In genomic region chr7:35249537-35249907, GRCh38 we compare ENCODE assay signal across 20 cellular contexts. TPM values are rescaled to one million over a fixed set of nuclear protein-coding genes. Genes with fewer than 3 reads are reported as not detected.
DNase-seq lines count a peak whose midpoint lies in the region; ATAC-seq and TF ChIP-seq lines count a peak whose summit lies in the region.
"Had no signal": no experiment of that assay in that cellular context is flagged by ENCODE, and none has a peak within 500 bp of the region (broad histone marks: within the 10 kb centered on the region; RNA-seq: fewer than 3 reads in every experiment).

No MANE protein-coding gene starts in this region.

- H3K27ac ChIP-seq in heart left ventricle (peak overlapping the region; percentile 38 to 97 (median 90)), mesodermal cell (ENCODE audit: low read depth, low read length, severe bottlenecking) (no peak overlapping the region)
- H3K27ac ChIP-seq: HL-60 had no signal

- WGBS in heart left ventricle, 4 donors = 10 to 40% (median 22%) methylated on average over 2 to 5 of the region's 5 CpGs
- WGBS in mesodermal cell (ENCODE audit: insufficient coverage in 2 of 2), 2 experiments = 3 to 10% methylated on average over 5 of the region's 5 CpGs

- H3K27me3 ChIP-seq in H7 (ENCODE audit: control insufficient read depth, insufficient read depth, low read length) (peaks cover 93% of the 10 kb centered on the region), heart left ventricle (peaks cover 0 to 80% (median 14%) of the 10 kb centered on the region in 9 donors)

- no peak overlapping the region for H3K27ac Mint-ChIP-seq in activated naive CD4-positive, alpha-beta T cell treated with anti-CD3 and anti-CD28 coated beads for 36 hours
- H3K27ac Mint-ChIP-seq in activated T-cell treated with anti-CD3 and anti-CD28 coated beads, Interleukin-2, amount 50 U/mL, for 72 hours = no peak overlapping the region
- H3K27ac Mint-ChIP-seq: nephron had no signal

- no peaks in the 10 kb centered on the region for H3K36me3 Mint-ChIP-seq in activated naive CD4-positive, alpha-beta T cell treated with anti-CD3 and anti-CD28 coated beads for 36 hours (ENCODE audit: low read depth)
- H3K36me3 Mint-ChIP-seq in activated T-cell treated with anti-CD3 and anti-CD28 coated beads, Interleukin-2, amount 50 U/mL, for 72 hours (ENCODE audit: insufficient read depth in 2 of 2) = peaks cover 0 to 2% of the 10 kb centered on the region in 2 donors

- H3K27me3 Mint-ChIP-seq in activated naive CD4-positive, alpha-beta T cell treated with anti-CD3 and anti-CD28 coated beads for 36 hours (ENCODE audit: low read depth) = peaks cover 65% of the 10 kb centered on the region
- H3K27me3 Mint-ChIP-seq in activated T-cell treated with anti-CD3 and anti-CD28 coated beads, Interleukin-2, amount 50 U/mL, for 72 hours (ENCODE audit: low read depth) = peaks cover 70% of the 10 kb centered on the region

- intact Hi-C loops in heart left ventricle (cut with DNase I) = loop anchor here in 1 of 10 donors (5.0 kb wide), 1 partner anchor 273 kb away; no protein-coding TSS in a partner anchor
- intact Hi-C loops in activated naive CD4-positive, alpha-beta T cell treated with anti-CD3 and anti-CD28 coated beads for 36 hours (cut with micrococcal nuclease) = no loop called here

- no peaks in the 10 kb centered on the region for H3K9me3 Mint-ChIP-seq in activated naive CD4-positive, alpha-beta T cell treated with anti-CD3 and anti-CD28 coated beads for 36 hours
- no peaks in the 10 kb centered on the region for H3K9me3 Mint-ChIP-seq in activated T-cell treated with anti-CD3 and anti-CD28 coated beads, Interleukin-2, amount 50 U/mL, for 72 hours

- peaks cover 14% of the 10 kb centered on the region for H3K4me1 Mint-ChIP-seq in activated naive CD4-positive, alpha-beta T cell treated with anti-CD3 and anti-CD28 coated beads for 36 hours (ENCODE audit: low read depth)
- peaks cover 19% of the 10 kb centered on the region for H3K4me1 Mint-ChIP-seq in activated T-cell treated with anti-CD3 and anti-CD28 coated beads, Interleukin-2, amount 50 U/mL, for 72 hours (ENCODE audit: low read depth)
- H3K4me1 Mint-ChIP-seq: nephron had no signal

- no peak overlapping the region for H3K4me3 Mint-ChIP-seq in activated naive CD4-positive, alpha-beta T cell treated with anti-CD3 and anti-CD28 coated beads for 36 hours
- H3K4me3 Mint-ChIP-seq in activated T-cell treated with anti-CD3 and anti-CD28 coated beads, Interleukin-2, amount 50 U/mL, for 72 hours = no peak overlapping the region
- H3K4me3 Mint-ChIP-seq: nephron had no signal

- no peak for TF ChIP-seq POLR2A in heart left ventricle (IDR thresholded peaks at IDR 0.05)

- H3K36me3 ChIP-seq in H7 (replicated peaks; ENCODE audit: control insufficient read depth, insufficient read depth, low read length) (no peaks in the 10 kb centered on the region), heart left ventricle (peaks cover 0 to 36% (median 0%) of the 10 kb centered on the region in 9 donors), mesodermal cell (ENCODE audit: control insufficient read depth, insufficient read depth, low read length) (peaks cover 13% of the 10 kb centered on the region)

- ATAC-seq in heart left ventricle = peak in 1 of 4 donors; percentile 16
- no peak for ATAC-seq in activated T-cell treated with anti-CD3 and anti-CD28 coated beads, Interleukin-2, amount 50 U/mL, for 72 hours (replicated peaks in 1 of 2)
- ATAC-seq: esophagus mucosa had no signal

- H3K4me1 ChIP-seq in heart left ventricle (peaks cover 0 to 31% (median 9%) of the 10 kb centered on the region in 12 donors), mesodermal cell (ENCODE audit: control insufficient read depth, insufficient read depth, low read length, poor library complexity, severe bottlenecking) (peaks cover 22% of the 10 kb centered on the region)

- H3K9me3 ChIP-seq in heart left ventricle (no peaks in the 10 kb centered on the region), mesodermal cell (ENCODE audit: control insufficient read depth, low read length) (no peaks in the 10 kb centered on the region)

- CTCF ChIA-PET in activated naive CD4-positive, alpha-beta T cell treated with anti-CD3 and anti-CD28 coated beads for 36 hours (lab: Charles Lee) = interaction anchor here (1.0 kb wide), 1 partner anchor 271 kb away, joined by 4 read pairs; no protein-coding TSS in a partner anchor

- H3K4me3 ChIP-seq in H7 (ENCODE audit: insufficient read depth, low read depth, low read length) (peak overlapping the region; percentile 30; the same call in 1 of the 2 replicates), heart left ventricle (peak overlapping the region in 11 of 12 donors; percentile 19 to 90 (median 78)), mesodermal cell (ENCODE audit: extremely low read depth, insufficient read depth, low read length, poor library complexity, severe bottlenecking) (peak overlapping the region; percentile 65)

- DNase-seq in H7 (peak; percentile 70), NCI-H526 (lab: John Stamatoyannopoulos, UW) (peak; percentile 71 to 72), heart left ventricle (peak in 1 of 5 donors; percentile 46)
- no peak for DNase-seq in activated CD8-positive, alpha-beta memory T cell treated with anti-CD3 and anti-CD28 coated beads for 24 hours
- no peak for DNase-seq in activated naive CD4-positive, alpha-beta T cell treated with anti-CD3 and anti-CD28 coated beads for 36 hours
- no peak for DNase-seq in activated CD8-positive, alpha-beta memory T cell treated with anti-CD3 and anti-CD28 coated beads, Interleukin-2, amount 50 U/mL, for 48 hours
- no peak for DNase-seq in activated T-cell treated with anti-CD3 and anti-CD28 coated beads, Interleukin-2, amount 50 U/mL, for 72 hours
- DNase-seq: hippocampal formation, Karpas-422, NCI-H1417 treated with DMSO at 0.1 percent for 48 hours, NCI-H510A, RPMI8226, substantia nigra, T-helper 1 cell had no signal

- no peak for TF ChIP-seq CTCF in heart left ventricle (IDR thresholded peaks at IDR 0.05)

RNA-seq across cellular contexts. Expression of gene TBX20, which starts 4.4 kb away (rescaled TPM):
- 0.30 and 0.69 TPM in 2 replicates for total RNA-seq in H7 (2014; rRNA removed; shearing (Covaris generic))
- total RNA-seq in heart left ventricle = 100 to 1,000 TPM in 7 of 9 donors, 10 to 100 TPM in 2; 84.8 to 155 (median 127) TPM
- polyA plus RNA-seq in heart left ventricle = 10 to 100 TPM in 1 of 2 donors, 1 to 10 TPM in 1; 5.1 to 30.8 TPM
- polyA plus RNA-seq in mesodermal cell (2013, experiment 1 of 2) = 18.8 TPM
- polyA plus RNA-seq in mesodermal cell (2013, experiment 2 of 2) = 20.6 TPM
- not detected for total RNA-seq in activated naive CD4-positive, alpha-beta T cell treated with anti-CD3 and anti-CD28 coated beads for 36 hours
- under 1 TPM in 1 of 2 donors, not detected in 1; 0.16 TPM for total RNA-seq in activated T-cell treated with anti-CD3 and anti-CD28 coated beads, Interleukin-2, amount 50 U/mL, for 72 hours
- total RNA-seq: esophagus mucosa, lung microvascular endothelial cell had no signal
- polyA plus RNA-seq: BJ had no signal

Comparison
In these comparisons a context has a peak if more than half of its experiments do, and no peak if none do; other contexts are left out.
1. DNase-seq: peak in H7 (single experiment) and NCI-H526 (2 of 2); none in activated CD8-positive, alpha-beta memory T cell treated with anti-CD3 and anti-CD28 coated beads for 24 hours (single experiment), activated naive CD4-positive, alpha-beta T cell treated with anti-CD3 and anti-CD28 coated beads for 36 hours (single experiment), activated CD8-positive, alpha-beta memory T cell treated with anti-CD3 and anti-CD28 coated beads, Interleukin-2, amount 50 U/mL, for 48 hours (single experiment) and activated T-cell treated with anti-CD3 and anti-CD28 coated beads, Interleukin-2, amount 50 U/mL, for 72 hours (0 of 2).
2. RNA of gene TBX20, which starts 4.4 kb away (total RNA-seq): 84.8 to 155 TPM in heart left ventricle; 0.30 to 0.69 TPM in H7, 0.16 TPM in activated T-cell treated with anti-CD3 and anti-CD28 coated beads, Interleukin-2, amount 50 U/mL, for 72 hours and not detected in activated naive CD4-positive, alpha-beta T cell treated with anti-CD3 and anti-CD28 coated beads for 36 hours; every median in the first group is over 10 times any median in the second.
3. Peak in every context shown above with its lines, with median percentiles within 50 percentile points of each other: H3K4me3 ChIP-seq.